Comparison of ENCODE assay signal across 16 cellular contexts in genomic region chr3:98519351-98519750, GRCh38. TPM values are rescaled to one million over a fixed set of nuclear protein-coding genes. Genes with fewer than 3 reads are reported as not detected.
DNase-seq lines count a peak whose midpoint lies in the region; ATAC-seq and TF ChIP-seq lines count a peak whose summit lies in the region.
"Had no signal": no experiment of that assay in that cellular context is flagged by ENCODE, and none has a peak within 500 bp of the region (broad histone marks: within the 10 kb centered on the region; RNA-seq: fewer than 3 reads in every experiment).

No MANE protein-coding gene starts in this region.

- no peaks in the 10 kb centered on the region for H3K27me3 Mint-ChIP-seq in activated T-helper 17 cell treated with anti-CD3 and anti-CD28 coated beads, Interleukin-2, amount 50 U/mL, for 72 hours

- no peak for TF ChIP-seq POLR2A in esophagus squamous epithelium (IDR thresholded peaks at IDR 0.05)

- peaks cover 47% of the 10 kb centered on the region for H3K4me1 Mint-ChIP-seq in activated T-helper 17 cell treated with anti-CD3 and anti-CD28 coated beads, Interleukin-2, amount 50 U/mL, for 72 hours

- peaks cover 13 to 59% (median 15%) of the 10 kb centered on the region in 3 donors for H3K4me1 ChIP-seq in esophagus squamous epithelium

- H3K27ac ChIP-seq in esophagus squamous epithelium (peak overlapping the region in 3 of 4 donors; percentile 27 to 39 (median 30)), substantia nigra (ENCODE audit: low read depth, low read length, poor library complexity, severe bottlenecking) (peak overlapping the region; percentile 98)
- H3K27ac ChIP-seq: esophagus muscularis mucosa, PC-9 had no signal

- H3K4me3 Mint-ChIP-seq in activated T-helper 17 cell treated with anti-CD3 and anti-CD28 coated beads, Interleukin-2, amount 50 U/mL, for 72 hours: peak overlapping the region; percentile 86

- peak; percentile 15 for ATAC-seq in activated T-helper 17 cell treated with anti-CD3 and anti-CD28 coated beads, Interleukin-2, amount 50 U/mL, for 72 hours (replicated peaks)
- no peak for ATAC-seq in GM21786 (IDR thresholded peaks at IDR 0.05; ENCODE audit: unreplicated experiment)
- no peak for ATAC-seq in GM19324 (IDR thresholded peaks at IDR 0.05; ENCODE audit: low FRiP score, unreplicated experiment)

- H3K36me3 Mint-ChIP-seq in activated T-helper 17 cell treated with anti-CD3 and anti-CD28 coated beads, Interleukin-2, amount 50 U/mL, for 72 hours (ENCODE audit: low read depth): peaks cover 94% of the 10 kb centered on the region

- H3K4me3 ChIP-seq in esophagus squamous epithelium: no peak overlapping the region
- H3K4me3 ChIP-seq: esophagus muscularis mucosa, PC-9 had no signal

- DNase-seq in stimulated activated naive CD4-positive, alpha-beta T cell treated with Interleukin-2 at 50 U/mL for 16 hours (lab: John Stamatoyannopoulos, UW): peak; percentile 6
- no peak for DNase-seq in stimulated activated naive CD4-positive, alpha-beta T cell (lab: John Stamatoyannopoulos, UW)
- DNase-seq in esophagus squamous epithelium (lab: John Stamatoyannopoulos, UW): no peak
- DNase-seq in substantia nigra (lab: John Stamatoyannopoulos, UW): peak in 1 of 49 donors; percentile 9
- no peak for DNase-seq in medulla oblongata (ENCODE audit: extremely low spot score)
- DNase-seq: cerebellar nuclear complex; NCI-H1105; PC-9; stimulated activated CD4-positive, alpha-beta T cell treated with anti-CD3 and anti-CD28 coated beads, Interleukin-1b, Interleukin-23, amount 100 ng/mL, for 48 hours had no signal

- no peak for TF ChIP-seq CTCF in esophagus squamous epithelium (IDR thresholded peaks at IDR 0.05)

- peak overlapping the region; percentile 89 for H3K27ac Mint-ChIP-seq in activated T-helper 17 cell treated with anti-CD3 and anti-CD28 coated beads, Interleukin-2, amount 50 U/mL, for 72 hours

- H3K27me3 ChIP-seq in esophagus squamous epithelium: no peaks in the 10 kb centered on the region
- H3K27me3 ChIP-seq: esophagus muscularis mucosa had no signal

- no peaks in the 10 kb centered on the region for H3K9me3 Mint-ChIP-seq in activated T-helper 17 cell treated with anti-CD3 and anti-CD28 coated beads, Interleukin-2, amount 50 U/mL, for 72 hours

- 93 to 100% methylated on average over 1 of the region's 1 CpG for WGBS in esophagus squamous epithelium, 2 donors

- H3K36me3 ChIP-seq in esophagus squamous epithelium: peaks cover 0 to 69% (median 7%) of the 10 kb centered on the region in 3 donors

- H3K9me3 ChIP-seq in esophagus squamous epithelium: no peaks in the 10 kb centered on the region
- H3K9me3 ChIP-seq: esophagus muscularis mucosa had no signal

- intact Hi-C loops in esophagus squamous epithelium (cut with DNase I): no loop called here

RNA-seq across cellular contexts. Expression of gene CLDND1, which starts 3.4 kb away (rescaled TPM):
- 100 to 1,000 TPM; 300 to 381 TPM for total RNA-seq in activated T-helper 17 cell treated with anti-CD3 and anti-CD28 coated beads, Interleukin-2, amount 50 U/mL, for 72 hours
- 100 to 1,000 TPM in 2 of 4 donors, 10 to 100 TPM in 2; 80.0 to 192 (median 109) TPM for total RNA-seq in esophagus squamous epithelium

RNA-seq across cellular contexts. Expression of gene GPR15, which starts 12.4 kb away (rescaled TPM):
- total RNA-seq in activated T-helper 17 cell treated with anti-CD3 and anti-CD28 coated beads, Interleukin-2, amount 50 U/mL, for 72 hours: 10 to 100 TPM; 24.0 to 52.1 TPM
- total RNA-seq in esophagus squamous epithelium: 1 to 10 TPM; 1.5 to 2.7 (median 1.7) TPM
- total RNA-seq: mesenteric fat pad, NCI-H460, PC-9, posterior vena cava had no signal

RNA-seq across cellular contexts. Expression of gene OR5K2, which starts 21.9 kb away (rescaled TPM):
- total RNA-seq in activated T-helper 17 cell treated with anti-CD3 and anti-CD28 coated beads, Interleukin-2, amount 50 U/mL, for 72 hours: not detected
- not detected for total RNA-seq in esophagus squamous epithelium
- total RNA-seq: esophagus muscularis mucosa, mesenteric fat pad, NCI-H460, PC-9, posterior vena cava had no signal

RNA-seq across cellular contexts. Expression of gene OR5K1, which starts 56.4 kb away (rescaled TPM):
- total RNA-seq in activated T-helper 17 cell treated with anti-CD3 and anti-CD28 coated beads, Interleukin-2, amount 50 U/mL, for 72 hours: under 1 TPM in 1 of 2 donors, not detected in 1; 0.24 TPM
- not detected for total RNA-seq in esophagus squamous epithelium
- total RNA-seq: esophagus muscularis mucosa, mesenteric fat pad, NCI-H460, PC-9, posterior vena cava had no signal

Comparison
In these comparisons a context has a peak if more than half of its experiments do, and no peak if none do; other contexts are left out.
1. RNA of gene GPR15, which starts 12.4 kb away (total RNA-seq): 24.0 to 52.1 TPM in activated T-helper 17 cell treated with anti-CD3 and anti-CD28 coated beads, Interleukin-2, amount 50 U/mL, for 72 hours; 1.5 to 2.7 TPM in esophagus squamous epithelium; every median in the first group is over 4 times any median in the second.